ENCODE assay signal across 8 cellular contexts in genomic region chr1:111516008-111516535, GRCh38. TPM values are rescaled to one million over a fixed set of nuclear protein-coding genes. Genes with fewer than 3 reads are reported as not detected.
DNase-seq lines count a peak whose midpoint lies in the region; ATAC-seq and TF ChIP-seq lines count a peak whose summit lies in the region.

No MANE protein-coding gene starts in this region.

- no peak overlapping the region for H3K27ac Mint-ChIP-seq in neural crest cell (ENCODE audit: unreplicated experiment)

- no peaks in the 10 kb centered on the region for H3K36me3 Mint-ChIP-seq in neural crest cell (ENCODE audit: low read depth)

- peaks cover 14% of the 10 kb centered on the region for H3K4me1 Mint-ChIP-seq in neural crest cell

- TF ChIP-seq CTCF in WI38 (IDR thresholded peaks at IDR 0.05; ENCODE audit: low read depth, low read length): peak; percentile 28
- TF ChIP-seq CTCF in fibroblast of villous mesenchyme (IDR thresholded peaks at IDR 0.05; ENCODE audit: insufficient read depth, low read depth, low read length): no peak
- TF ChIP-seq CTCF in neural crest cell (conservative IDR thresholded peaks at IDR 0.05): peak; percentile 15

- no peaks in the 10 kb centered on the region for H3K27me3 Mint-ChIP-seq in neural crest cell (ENCODE audit: low read depth)

- no peaks in the 10 kb centered on the region for H3K9me3 Mint-ChIP-seq in neural crest cell

- H3K4me3 ChIP-seq in WI38 (ENCODE audit: low read depth, low read length) (peak overlapping the region; percentile 49), fibroblast of villous mesenchyme (ENCODE audit: low read depth, low read length) (peak overlapping the region; percentile 42)

- no peak overlapping the region for H3K4me3 Mint-ChIP-seq in neural crest cell

- ATAC-seq in HG03378 (IDR thresholded peaks at IDR 0.05; ENCODE audit: unreplicated experiment): peak; percentile 56

- DNase-seq in DMS53 (lab: John Stamatoyannopoulos, UW) (peak; percentile 37), DMS53 treated with DMSO at 0.1 percent for 48 hours (lab: John Stamatoyannopoulos, UW; ENCODE audit: unreplicated experiment) (no peak), fibroblast of villous mesenchyme (ENCODE audit: low read depth) (peak; percentile 45), neural crest cell (ENCODE audit: low read depth, low spot score) (no peak), NCI-H446 (lab: John Stamatoyannopoulos, UW) (no peak), D341Med (ENCODE audit: low spot score) (no peak)

RNA-seq across cellular contexts. Expression of gene ADORA3, which starts 12.6 kb away (rescaled TPM):
- total RNA-seq in fibroblast of villous mesenchyme (not detected in 2 replicates), neural crest cell (not detected in 2 replicates)

RNA-seq across cellular contexts. Expression of gene TMIGD3, which starts 12.6 kb away (rescaled TPM):
- under 0.01 and 0.43 TPM in 2 replicates for total RNA-seq in fibroblast of villous mesenchyme
- not detected in 2 replicates for total RNA-seq in neural crest cell

RNA-seq across cellular contexts. Expression of gene C1orf162, which starts 42.3 kb away (rescaled TPM):
- total RNA-seq in fibroblast of villous mesenchyme: under 0.01 TPM in 2 replicates
- total RNA-seq in neural crest cell: 0.61 and 0.96 TPM in 2 replicates

Comparison
In these comparisons a context has a peak if more than half of its experiments do, and no peak if none do; other contexts are left out.
1. DNase-seq: peak in DMS53 (single experiment) and fibroblast of villous mesenchyme (single experiment); none in DMS53 treated with DMSO at 0.1 percent for 48 hours (single experiment), neural crest cell (single experiment), NCI-H446 (0 of 2) and D341Med (single experiment).